ENCODE assay signal across 21 cellular contexts in the genomic region with DNA sequence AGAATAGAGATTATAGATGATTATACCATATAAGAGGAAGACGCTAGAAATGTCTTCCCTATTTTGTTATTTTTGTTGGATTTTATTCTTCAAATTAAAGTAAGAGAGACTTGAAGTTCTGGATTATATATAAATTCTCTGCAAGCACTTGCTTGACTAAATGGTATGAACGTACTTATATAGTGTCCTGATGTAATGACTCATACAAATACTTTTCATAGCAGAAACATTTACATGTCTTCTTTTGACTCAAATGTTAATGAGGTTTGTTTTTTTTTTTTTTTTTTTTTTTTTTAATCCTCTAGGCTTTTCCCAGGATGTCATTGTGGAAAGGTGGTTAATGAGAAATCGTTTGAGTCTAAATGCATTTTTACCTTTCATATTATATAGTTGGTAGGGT. TPM values are rescaled to one million over a fixed set of nuclear protein-coding genes. Genes with fewer than 3 reads are reported as not detected.
A peak's percentile ranks its signal among the peaks of the same experiment; 100 is the strongest.
DNase-seq lines count a peak whose midpoint lies in the region; ATAC-seq and TF ChIP-seq lines count a peak whose summit lies in the region.
"Had no signal": no experiment of that assay in that cellular context is flagged by ENCODE, and none has a peak within 500 bp of the region (broad histone marks: within the 10 kb centered on the region; RNA-seq: fewer than 3 reads in every experiment).

No MANE protein-coding gene starts in this region.

- peak; percentile 41 for DNase-seq in AG10803 (ENCODE audit: low read depth)
- peak; percentile 53 for DNase-seq in choroid plexus epithelial cell (ENCODE audit: low read depth)
- peak; percentile 28 for DNase-seq in kidney tubule cell (ENCODE audit: low spot score)
- DNase-seq in OCI-M2 (lab: John Stamatoyannopoulos, UW; ENCODE audit: unreplicated experiment) = no peak
- DNase-seq in mesothelial cell of epicardium (ENCODE audit: low spot score in 2 of 2, unreplicated experiment in 2 of 2) = no peak
- DNase-seq in activated T-helper 1 cell treated with anti-CD3 and anti-CD28 coated beads, Interleukin-12 subunit alpha, Interleukin-12 subunit beta, Interleukin-2, Interleukin-4 antibody, amounts not matched to agents 30 ng/mL and 10 ng/mL and 1 ng/mL, durations not matched to agents 14 hours and 24 hours and 36 hours (ENCODE audit: low spot score) = no peak
- DNase-seq: activated CD4-positive, alpha-beta memory T cell treated with anti-CD3 and anti-CD28 coated beads, Interleukin-2, amount 10 ng/mL, durations not matched to agents 7 days and 5 days; activated T-cell treated with anti-CD3 and anti-CD28 coated beads, Interleukin-2, amount 50 U/mL, for 4 hours; CD4-positive, alpha-beta memory T cell; DMS79; left ventricle myocardium inferior; NCI-H187; NCI-H446 treated with DMSO at 0.1 percent for 48 hours; SIG-M5; stimulated activated CD4-positive, alpha-beta T cell treated with anti-CD3 and anti-CD28 coated beads, Interleukin-15, amount 100 ng/mL, for 24 hours; stimulated activated naive B cell treated with anti-CD40 and anti-IgM and Interleukin-4, amounts not matched to agents 10 μg/mL and 1 μg/mL and 100 μg/mL, for 72 hours; tibial artery had no signal

- no peaks in the 10 kb centered on the region for H4K20me1 ChIP-seq in OCI-LY3 (ENCODE audit: insufficient read depth, low read length)

- H3K27me3 Mint-ChIP-seq in mesothelial cell of epicardium (ENCODE audit: low read depth) = no peaks in the 10 kb centered on the region
- no peaks in the 10 kb centered on the region for H3K27me3 Mint-ChIP-seq in activated T-helper 1 cell treated with anti-CD3 and anti-CD28 coated beads, Interleukin-12 subunit alpha, Interleukin-12 subunit beta, Interleukin-2, Interleukin-4 antibody, amounts not matched to agents 30 ng/mL and 10 ng/mL and 1 ng/mL, durations not matched to agents 14 hours and 24 hours and 36 hours (ENCODE audit: insufficient read depth)
- H3K27me3 Mint-ChIP-seq: activated CD4-positive, alpha-beta memory T cell treated with anti-CD3 and anti-CD28 coated beads, Interleukin-2, amount 10 ng/mL, durations not matched to agents 7 days and 5 days; activated naive CD4-positive, alpha-beta T cell treated with anti-CD3 and anti-CD28 coated beads, Interleukin-2, amount 50 U/mL, for 24 hours; CD4-positive, alpha-beta memory T cell; stimulated activated naive B cell treated with anti-CD40 and anti-IgM and Interleukin-4, amounts not matched to agents 10 μg/mL and 1 μg/mL and 100 μg/mL, for 72 hours had no signal

- H3K27ac ChIP-seq in OCI-LY3 (ENCODE audit: low read length) = no peak overlapping the region
- H3K27ac ChIP-seq: left ventricle myocardium inferior, tibial artery had no signal

- peaks cover 27% of the 10 kb centered on the region for H3K4me1 Mint-ChIP-seq in mesothelial cell of epicardium
- H3K4me1 Mint-ChIP-seq in activated T-helper 1 cell treated with anti-CD3 and anti-CD28 coated beads, Interleukin-12 subunit alpha, Interleukin-12 subunit beta, Interleukin-2, Interleukin-4 antibody, amounts not matched to agents 30 ng/mL and 10 ng/mL and 1 ng/mL, durations not matched to agents 14 hours and 24 hours and 36 hours (ENCODE audit: low read depth) = peaks cover 49% of the 10 kb centered on the region
- H3K4me1 Mint-ChIP-seq: WTC11 had no signal

- TF ChIP-seq CTCF in AG10803 (conservative IDR thresholded peaks at IDR 0.05; ENCODE audit: low read length) (no peak), OCI-LY3 (IDR thresholded peaks at IDR 0.05; ENCODE audit: low read depth, low read length) (no peak), choroid plexus epithelial cell (conservative IDR thresholded peaks at IDR 0.05; ENCODE audit: low read depth, low read length) (no peak), mesothelial cell of epicardium (IDR thresholded peaks at IDR 0.05; ENCODE audit: unreplicated experiment) (no peak)

- no peak overlapping the region for H2AFZ ChIP-seq in OCI-LY3 (ENCODE audit: low read depth, low read length)

- no peak overlapping the region for H3K9ac ChIP-seq in OCI-LY3 (ENCODE audit: low read length)

- peaks cover 2% of the 10 kb centered on the region for H3K36me3 Mint-ChIP-seq in mesothelial cell of epicardium
- H3K36me3 Mint-ChIP-seq in activated T-helper 1 cell treated with anti-CD3 and anti-CD28 coated beads, Interleukin-12 subunit alpha, Interleukin-12 subunit beta, Interleukin-2, Interleukin-4 antibody, amounts not matched to agents 30 ng/mL and 10 ng/mL and 1 ng/mL, durations not matched to agents 14 hours and 24 hours and 36 hours (ENCODE audit: low read depth) = peaks cover 10% of the 10 kb centered on the region
- H3K36me3 Mint-ChIP-seq: activated naive CD4-positive, alpha-beta T cell treated with anti-CD3 and anti-CD28 coated beads, Interleukin-2, amount 50 U/mL, for 24 hours; CD4-positive, alpha-beta memory T cell; WTC11 had no signal

- H3K79me2 ChIP-seq in OCI-LY3 (ENCODE audit: low read length) = no peaks in the 10 kb centered on the region

- H3K9me3 Mint-ChIP-seq in mesothelial cell of epicardium = no peaks in the 10 kb centered on the region
- no peaks in the 10 kb centered on the region for H3K9me3 Mint-ChIP-seq in activated T-helper 1 cell treated with anti-CD3 and anti-CD28 coated beads, Interleukin-12 subunit alpha, Interleukin-12 subunit beta, Interleukin-2, Interleukin-4 antibody, amounts not matched to agents 30 ng/mL and 10 ng/mL and 1 ng/mL, durations not matched to agents 14 hours and 24 hours and 36 hours
- H3K9me3 Mint-ChIP-seq: activated CD4-positive, alpha-beta memory T cell treated with anti-CD3 and anti-CD28 coated beads, Interleukin-2, amount 10 ng/mL, durations not matched to agents 7 days and 5 days; activated naive CD4-positive, alpha-beta T cell treated with anti-CD3 and anti-CD28 coated beads, Interleukin-2, amount 50 U/mL, for 24 hours; activated T-cell treated with anti-CD3 and anti-CD28 coated beads, Interleukin-2, amount 50 U/mL, for 4 hours; CD4-positive, alpha-beta memory T cell; stimulated activated naive B cell treated with anti-CD40 and anti-IgM and Interleukin-4, amounts not matched to agents 10 μg/mL and 1 μg/mL and 100 μg/mL, for 72 hours; WTC11 had no signal

- no peak overlapping the region for H3K27ac Mint-ChIP-seq in mesothelial cell of epicardium
- no peak overlapping the region for H3K27ac Mint-ChIP-seq in activated T-helper 1 cell treated with anti-CD3 and anti-CD28 coated beads, Interleukin-12 subunit alpha, Interleukin-12 subunit beta, Interleukin-2, Interleukin-4 antibody, amounts not matched to agents 30 ng/mL and 10 ng/mL and 1 ng/mL, durations not matched to agents 14 hours and 24 hours and 36 hours
- H3K27ac Mint-ChIP-seq: activated CD4-positive, alpha-beta memory T cell treated with anti-CD3 and anti-CD28 coated beads, Interleukin-2, amount 10 ng/mL, durations not matched to agents 7 days and 5 days; activated naive CD4-positive, alpha-beta T cell treated with anti-CD3 and anti-CD28 coated beads, Interleukin-2, amount 50 U/mL, for 24 hours; stimulated activated naive B cell treated with anti-CD40 and anti-IgM and Interleukin-4, amounts not matched to agents 10 μg/mL and 1 μg/mL and 100 μg/mL, for 72 hours had no signal

- ATAC-seq in GM21423 (IDR thresholded peaks at IDR 0.05; ENCODE audit: unreplicated experiment) = no peak
- ATAC-seq: activated T-cell treated with anti-CD3 and anti-CD28 coated beads, Interleukin-2, amount 50 U/mL, for 4 hours; WTC11 had no signal

- no peaks in the 10 kb centered on the region for H3K9me3 ChIP-seq in OCI-LY3 (ENCODE audit: insufficient read depth, low read length)
- H3K9me3 ChIP-seq: left ventricle myocardium inferior, tibial artery had no signal

- H3K27me3 ChIP-seq in OCI-LY3 (ENCODE audit: low read depth, low read length) = no peaks in the 10 kb centered on the region
- H3K27me3 ChIP-seq: tibial artery had no signal

- H3K4me3 ChIP-seq in AG10803 (ENCODE audit: low read length) (no peak overlapping the region), OCI-LY3 (ENCODE audit: low read length) (no peak overlapping the region), choroid plexus epithelial cell (ENCODE audit: low read depth, low read length) (no peak overlapping the region)
- H3K4me3 ChIP-seq: left ventricle myocardium inferior, tibial artery had no signal

- H3K36me3 ChIP-seq in OCI-LY3 (replicated peaks; ENCODE audit: low read depth, low read length) = no peaks in the 10 kb centered on the region
- H3K36me3 ChIP-seq: left ventricle myocardium inferior, tibial artery had no signal

- peaks cover 12% of the 10 kb centered on the region for H3K4me1 ChIP-seq in OCI-LY3 (ENCODE audit: low read length)

- intact Hi-C loops in activated T-helper 1 cell treated with anti-CD3 and anti-CD28 coated beads, Interleukin-12 subunit alpha, Interleukin-12 subunit beta, Interleukin-2, Interleukin-4 antibody, amounts not matched to agents 30 ng/mL and 10 ng/mL and 1 ng/mL, durations not matched to agents 14 hours and 24 hours and 36 hours (cut with micrococcal nuclease) = no loop called here

- H3K4me2 ChIP-seq in OCI-LY3 (ENCODE audit: low read length) = peak overlapping the region; percentile 18; the same call in 1 of the 2 replicates

- no peak overlapping the region for H3K4me3 Mint-ChIP-seq in mesothelial cell of epicardium
- H3K4me3 Mint-ChIP-seq in activated T-helper 1 cell treated with anti-CD3 and anti-CD28 coated beads, Interleukin-12 subunit alpha, Interleukin-12 subunit beta, Interleukin-2, Interleukin-4 antibody, amounts not matched to agents 30 ng/mL and 10 ng/mL and 1 ng/mL, durations not matched to agents 14 hours and 24 hours and 36 hours = no peak overlapping the region
- H3K4me3 Mint-ChIP-seq: activated CD4-positive, alpha-beta memory T cell treated with anti-CD3 and anti-CD28 coated beads, Interleukin-2, amount 10 ng/mL, durations not matched to agents 7 days and 5 days; activated naive CD4-positive, alpha-beta T cell treated with anti-CD3 and anti-CD28 coated beads, Interleukin-2, amount 50 U/mL, for 24 hours; activated T-cell treated with anti-CD3 and anti-CD28 coated beads, Interleukin-2, amount 50 U/mL, for 4 hours; CD4-positive, alpha-beta memory T cell; stimulated activated naive B cell treated with anti-CD40 and anti-IgM and Interleukin-4, amounts not matched to agents 10 μg/mL and 1 μg/mL and 100 μg/mL, for 72 hours; WTC11 had no signal

RNA-seq across cellular contexts. Expression of gene PDE7B, which starts 55.0 kb away (rescaled TPM):
- 15.9 to 18.2 TPM (median 16.5 TPM) in 3 replicates for total RNA-seq in mesothelial cell of epicardium
- total RNA-seq in activated T-helper 1 cell treated with anti-CD3 and anti-CD28 coated beads, Interleukin-12 subunit alpha, Interleukin-12 subunit beta, Interleukin-2, Interleukin-4 antibody, amounts not matched to agents 30 ng/mL and 10 ng/mL and 1 ng/mL, durations not matched to agents 14 hours and 24 hours and 36 hours = 10.7 and 11.1 TPM in 2 replicates
- total RNA-seq: WTC11 had no signal

Comparison
In these comparisons a context has a peak if more than half of its experiments do, and no peak if none do; other contexts are left out.
1. DNase-seq: peak in AG10803 (single experiment), choroid plexus epithelial cell (single experiment) and kidney tubule cell (single experiment); none in OCI-M2 (single experiment), mesothelial cell of epicardium (0 of 2) and activated T-helper 1 cell treated with anti-CD3 and anti-CD28 coated beads, Interleukin-12 subunit alpha, Interleukin-12 subunit beta, Interleukin-2, Interleukin-4 antibody, amounts not matched to agents 30 ng/mL and 10 ng/mL and 1 ng/mL, durations not matched to agents 14 hours and 24 hours and 36 hours (single experiment).